Comparison of ENCODE assay signal across 34 cellular contexts in the genomic region with DNA sequence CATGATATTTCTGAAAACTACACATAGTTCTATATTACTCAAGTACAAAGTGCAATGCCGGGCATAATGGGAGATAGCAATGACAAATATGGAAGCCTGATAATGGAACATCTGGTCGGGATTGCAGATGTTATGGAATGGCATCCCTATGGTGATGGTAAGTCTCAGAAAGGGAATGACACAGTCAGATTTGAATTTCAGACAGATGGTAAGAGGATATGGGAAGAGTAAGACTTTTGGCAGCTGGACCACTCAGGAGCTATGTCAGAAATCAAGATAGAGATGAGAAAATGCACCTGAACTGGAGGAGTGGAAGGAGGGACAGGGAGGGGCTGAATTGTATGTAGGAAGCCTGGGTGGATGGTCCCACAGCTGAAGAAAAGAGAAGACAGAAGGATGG.
"Had no signal": no experiment of that assay in that cellular context is flagged by ENCODE, and none has a peak within 500 bp of the region (broad histone marks: within the 10 kb centered on the region; RNA-seq: fewer than 3 reads in every experiment).

No MANE protein-coding gene starts in this region.

- H3K27me3 ChIP-seq: MG63 had no signal

- H3K9me3 ChIP-seq: MG63 had no signal

- H3K4me2 ChIP-seq: KMS-11 had no signal

- H3K36me3 ChIP-seq: MG63 had no signal

- H3K27ac ChIP-seq: KMS-11 had no signal

- H3K4me3 ChIP-seq: MG63 had no signal

- H3K9ac ChIP-seq: KMS-11 had no signal

- DNase-seq: Karpas-422, Kasumi-1, KBM-7, KG1, MG63, MM.1S, MV-4-11, NCI-H1048, NCI-H1092, NCI-H1092 treated with DMSO at 0.1 percent for 48 hours, NCI-H1105, NCI-H1105 treated with DMSO at 0.1 percent for 48 hours, NCI-H1417, NCI-H1417 treated with DMSO at 0.1 percent for 48 hours, NCI-H1436, NCI-H1436 treated with DMSO at 0.1 percent for 48 hours, NCI-H146, NCI-H1694, NCI-H1694 treated with DMSO at 0.1 percent for 48 hours, NCI-H187, NCI-H187 treated with DMSO at 0.1 percent for 48 hours, NCI-H1930, NCI-H2029, NCI-H2029 treated with DMSO at 0.1 percent for 48 hours, NCI-H2081, NCI-H2081 treated with DMSO at 0.1 percent for 48 hours, NCI-H2107, NCI-H2227 treated with DMSO at 0.1 percent for 48 hours, NCI-H226, NCI-H345, NCI-H446, NCI-H446 treated with DMSO at 0.1 percent for 48 hours, NCI-H510A had no signal
